Comparison of ENCODE assay signal across 8 cellular contexts in genomic region chr7:74173866-74174605, GRCh38. TPM values are rescaled to one million over a fixed set of nuclear protein-coding genes. Genes with fewer than 3 reads are reported as not detected.
A peak's percentile ranks its signal among the peaks of the same experiment; 100 is the strongest.
DNase-seq lines count a peak whose midpoint lies in the region; ATAC-seq and TF ChIP-seq lines count a peak whose summit lies in the region.

TSS of gene EIF4H (plus strand) at chr7:74174356. CDS start at chr7:74174384, 28 bp downstream.

- H3K9ac ChIP-seq in liver (ENCODE audit: low read depth in 1 of 2, low read length in 2 of 2): peak within 1 kb of the TSS; percentile 82 to 93

- no peaks in the 10 kb centered on the region for H3K9me3 ChIP-seq in liver (ENCODE audit: control insufficient read depth in 4 of 4, low read length in 3 of 4)

- peaks cover 2 to 11% (median 4%) of the 10 kb centered on the region in 4 donors for H3K36me3 ChIP-seq in liver (ENCODE audit: control insufficient read depth in 4 of 4, insufficient read depth in 3 of 4, low read depth in 1 of 4, low read length in 3 of 4)

- under 1% methylated on average over 95 of the region's 95 CpGs for WGBS in liver

- TF ChIP-seq CTCF in liver (IDR thresholded peaks at IDR 0.05; ENCODE audit: low read depth, low read length, missing input control): no peak

- peak; percentile 98 for DNase-seq in CD1c-positive myeloid dendritic cell (ENCODE audit: extremely low spot score)
- DNase-seq in NCI-H82 (lab: John Stamatoyannopoulos, UW): peak; percentile 92
- DNase-seq in activated CD4-positive, alpha-beta T cell treated with anti-CD3 and anti-CD28 coated beads, Interleukin-2, amount 50 U/mL, for 48 hours: peak; percentile 97
- DNase-seq in dermis microvascular lymphatic vessel endothelial cell (ENCODE audit: low read depth in 2 of 2): peak; percentile 87 to 96
- peak; percentile 97 for DNase-seq in stimulated activated CD4-positive, alpha-beta T cell treated with anti-CD3 and anti-CD28 coated beads, Interleukin-4, amount 100 ng/mL, for 1 hour

- no peaks in the 10 kb centered on the region for H3K27me3 ChIP-seq in liver (ENCODE audit: control insufficient read depth in 4 of 4, insufficient read depth in 4 of 4, low read length in 3 of 4)

- H3K27ac ChIP-seq in liver (ENCODE audit: low read depth in 1 of 2, low read length in 2 of 2): peak within 1 kb of the TSS; percentile 89 to 95

- ATAC-seq in GM19438 (IDR thresholded peaks at IDR 0.05; ENCODE audit: low read depth, unreplicated experiment) (peak; percentile 71), HG03571 (IDR thresholded peaks at IDR 0.05; ENCODE audit: unreplicated experiment) (peak; percentile 76)

- peak within 1 kb of the TSS; percentile 75 to 95 (median 91) for H3K4me3 ChIP-seq in liver (ENCODE audit: low read depth in 1 of 3, low read length in 3 of 3)

- TF ChIP-seq RAD21 in liver (IDR thresholded peaks at IDR 0.05): no peak

- H3K4me1 ChIP-seq in liver (ENCODE audit: control insufficient read depth in 4 of 4, insufficient read depth in 4 of 4, low read length in 3 of 4): peaks cover 6 to 48% (median 39%) of the 10 kb centered on the region in 4 donors

TF ChIP-seq in liver, 16 proteins besides CTCF, POLR2A, EP300 and RAD21:
- TF ChIP-seq, protein P1, sequence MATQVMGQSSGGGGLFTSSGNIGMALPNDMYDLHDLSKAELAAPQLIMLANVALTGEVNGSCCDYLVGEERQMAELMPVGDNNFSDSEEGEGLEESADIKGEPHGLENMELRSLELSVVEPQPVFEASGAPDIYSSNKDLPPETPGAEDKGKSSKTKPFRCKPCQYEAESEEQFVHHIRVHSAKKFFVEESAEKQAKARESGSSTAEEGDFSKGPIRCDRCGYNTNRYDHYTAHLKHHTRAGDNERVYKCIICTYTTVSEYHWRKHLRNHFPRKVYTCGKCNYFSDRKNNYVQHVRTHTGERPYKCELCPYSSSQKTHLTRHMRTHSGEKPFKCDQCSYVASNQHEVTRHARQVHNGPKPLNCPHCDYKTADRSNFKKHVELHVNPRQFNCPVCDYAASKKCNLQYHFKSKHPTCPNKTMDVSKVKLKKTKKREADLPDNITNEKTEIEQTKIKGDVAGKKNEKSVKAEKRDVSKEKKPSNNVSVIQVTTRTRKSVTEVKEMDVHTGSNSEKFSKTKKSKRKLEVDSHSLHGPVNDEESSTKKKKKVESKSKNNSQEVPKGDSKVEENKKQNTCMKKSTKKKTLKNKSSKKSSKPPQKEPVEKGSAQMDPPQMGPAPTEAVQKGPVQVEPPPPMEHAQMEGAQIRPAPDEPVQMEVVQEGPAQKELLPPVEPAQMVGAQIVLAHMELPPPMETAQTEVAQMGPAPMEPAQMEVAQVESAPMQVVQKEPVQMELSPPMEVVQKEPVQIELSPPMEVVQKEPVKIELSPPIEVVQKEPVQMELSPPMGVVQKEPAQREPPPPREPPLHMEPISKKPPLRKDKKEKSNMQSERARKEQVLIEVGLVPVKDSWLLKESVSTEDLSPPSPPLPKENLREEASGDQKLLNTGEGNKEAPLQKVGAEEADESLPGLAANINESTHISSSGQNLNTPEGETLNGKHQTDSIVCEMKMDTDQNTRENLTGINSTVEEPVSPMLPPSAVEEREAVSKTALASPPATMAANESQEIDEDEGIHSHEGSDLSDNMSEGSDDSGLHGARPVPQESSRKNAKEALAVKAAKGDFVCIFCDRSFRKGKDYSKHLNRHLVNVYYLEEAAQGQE (IDR thresholded peaks at IDR 0.05): peak; percentile 24
- TF ChIP-seq RXRA (IDR thresholded peaks at IDR 0.05) (no peak), YY1 (IDR thresholded peaks at IDR 0.05) (peak; percentile 86), JUND (IDR thresholded peaks at IDR 0.05) (no peak), NR2F2 (IDR thresholded peaks at IDR 0.05) (no peak), SP1 (IDR thresholded peaks at IDR 0.05) (no peak), TAF1 (conservative IDR thresholded peaks at IDR 0.05) (no peak)

RNA-seq across cellular contexts. Expression of gene EIF4H, which starts in this region (rescaled TPM):
- total RNA-seq in dermis microvascular lymphatic vessel endothelial cell (390 and 404 TPM in 2 replicates), liver (100 to 1,000 TPM; 165 to 166 TPM)
- polyA plus RNA-seq in liver: 100 to 1,000 TPM in 1 of 2 donors, 10 to 100 TPM in 1; 81.6 to 139 TPM

Comparison
In these comparisons a context has a peak if more than half of its experiments do, and no peak if none do; other contexts are left out.
1. Peak in every context shown above with its lines: DNase-seq, ATAC-seq, H3K4me3 ChIP-seq and H3K27ac ChIP-seq.